10 cellular contexts compared by ENCODE assay signal in genomic region chr7:121394709-121395140, GRCh38. TPM values are rescaled to one million over a fixed set of nuclear protein-coding genes. Genes with fewer than 3 reads are reported as not detected.
DNase-seq lines count a peak whose midpoint lies in the region; ATAC-seq and TF ChIP-seq lines count a peak whose summit lies in the region.
"Had no signal": no experiment of that assay in that cellular context is flagged by ENCODE, and none has a peak within 500 bp of the region (broad histone marks: within the 10 kb centered on the region; RNA-seq: fewer than 3 reads in every experiment).

No MANE protein-coding gene starts in this region.

- H3K27me3 ChIP-seq in endodermal cell (ENCODE audit: control insufficient read depth, insufficient read depth, low read length, poor library complexity, severe bottlenecking): no peaks in the 10 kb centered on the region

- 94 to 95% methylated on average over 3 to 6 of the region's 7 CpGs for WGBS in endodermal cell (ENCODE audit: insufficient coverage in 1 of 2, insufficient read length in 1 of 2), 2 experiments

- peaks cover 2% of the 10 kb centered on the region for H3K4me1 ChIP-seq in endodermal cell (ENCODE audit: control insufficient read depth, insufficient read depth, low read length)

- peak overlapping the region; percentile 49 for H3K4me3 Mint-ChIP-seq in T-helper 2 cell treated with Interferon-gamma antibody and Interleukin-4, amounts not matched to agents 5 μg/mL and 100 μg/mL, for 36 hours
- H3K4me3 Mint-ChIP-seq in endodermal cell: peak overlapping the region; percentile 81
- H3K4me3 Mint-ChIP-seq in stimulated activated naive B cell treated with anti-CD40 and anti-IgM and Interleukin-4, amounts not matched to agents 10 μg/mL and 1 μg/mL and 100 μg/mL, for 72 hours: peak overlapping the region; percentile 75 to 76

- peaks cover 6% of the 10 kb centered on the region for H3K9me3 ChIP-seq in endodermal cell (ENCODE audit: control insufficient read depth, low read length)

- H3K27me3 Mint-ChIP-seq in T-helper 2 cell treated with Interferon-gamma antibody and Interleukin-4, amounts not matched to agents 5 μg/mL and 100 μg/mL, for 36 hours (ENCODE audit: low read depth): no peaks in the 10 kb centered on the region
- H3K27me3 Mint-ChIP-seq in endodermal cell (ENCODE audit: insufficient read depth): no peaks in the 10 kb centered on the region
- no peaks in the 10 kb centered on the region for H3K27me3 Mint-ChIP-seq in stimulated activated naive B cell treated with anti-CD40 and anti-IgM and Interleukin-4, amounts not matched to agents 10 μg/mL and 1 μg/mL and 100 μg/mL, for 72 hours

- H3K4me3 ChIP-seq in endodermal cell (ENCODE audit: low read length): peak overlapping the region; percentile 84

- H3K27ac ChIP-seq in endodermal cell (ENCODE audit: low read depth, low read length): no peak overlapping the region

- peaks cover 15% of the 10 kb centered on the region for H3K36me3 Mint-ChIP-seq in T-helper 2 cell treated with Interferon-gamma antibody and Interleukin-4, amounts not matched to agents 5 μg/mL and 100 μg/mL, for 36 hours (ENCODE audit: low read depth)
- H3K36me3 Mint-ChIP-seq in endodermal cell (ENCODE audit: low read depth): peaks cover 23% of the 10 kb centered on the region
- peaks cover 18 to 29% of the 10 kb centered on the region in 2 donors for H3K36me3 Mint-ChIP-seq in stimulated activated naive B cell treated with anti-CD40 and anti-IgM and Interleukin-4, amounts not matched to agents 10 μg/mL and 1 μg/mL and 100 μg/mL, for 72 hours

- no peak for TF ChIP-seq CTCF in endodermal cell (conservative IDR thresholded peaks at IDR 0.05)

- H3K27ac Mint-ChIP-seq in T-helper 2 cell treated with Interferon-gamma antibody and Interleukin-4, amounts not matched to agents 5 μg/mL and 100 μg/mL, for 36 hours: no peak overlapping the region
- H3K27ac Mint-ChIP-seq in endodermal cell: no peak overlapping the region
- H3K27ac Mint-ChIP-seq in stimulated activated naive B cell treated with anti-CD40 and anti-IgM and Interleukin-4, amounts not matched to agents 10 μg/mL and 1 μg/mL and 100 μg/mL, for 72 hours: peak overlapping the region; percentile 47

- peaks cover 15% of the 10 kb centered on the region for H3K36me3 ChIP-seq in endodermal cell (ENCODE audit: control insufficient read depth, insufficient read depth, low read length)

- H3K9me3 Mint-ChIP-seq in T-helper 2 cell treated with Interferon-gamma antibody and Interleukin-4, amounts not matched to agents 5 μg/mL and 100 μg/mL, for 36 hours: peaks cover 3% of the 10 kb centered on the region
- peaks cover 6% of the 10 kb centered on the region for H3K9me3 Mint-ChIP-seq in endodermal cell
- peaks cover 0 to 6% of the 10 kb centered on the region in 2 donors for H3K9me3 Mint-ChIP-seq in stimulated activated naive B cell treated with anti-CD40 and anti-IgM and Interleukin-4, amounts not matched to agents 10 μg/mL and 1 μg/mL and 100 μg/mL, for 72 hours

- peak; percentile 19 for DNase-seq in T-helper 2 cell treated with Interferon-gamma antibody and Interleukin-4, amounts not matched to agents 5 μg/mL and 100 μg/mL, for 36 hours (ENCODE audit: low spot score)
- DNase-seq in T-helper 2 cell: no peak
- DNase-seq in LHCN-M2 (ENCODE audit: low read depth): peak; percentile 49
- DNase-seq in endodermal cell: no peak
- no peak for DNase-seq in stimulated activated naive B cell treated with anti-CD40 and anti-IgM and Interleukin-4, amounts not matched to agents 10 μg/mL and 1 μg/mL and 100 μg/mL, for 72 hours
- no peak for DNase-seq in activated CD4-positive, CD25-positive, alpha-beta regulatory T cell (lab: John Stamatoyannopoulos, UW)
- no peak for DNase-seq in COLO668 (lab: John Stamatoyannopoulos, UW; ENCODE audit: unreplicated experiment)
- DNase-seq in NCI-H446 (lab: John Stamatoyannopoulos, UW): no peak
- DNase-seq: activated CD4-positive, alpha-beta T cell treated with anti-CD3 and anti-CD28 coated beads for 48 hours; stimulated activated CD4-positive, alpha-beta T cell treated with anti-CD3 and anti-CD28 coated beads, Interleukin-1b, Interleukin-23, amount 100 ng/mL, for 48 hours had no signal

- no peak overlapping the region for H3K9ac ChIP-seq in endodermal cell (ENCODE audit: extremely low read depth, low read length, poor library complexity, severe bottlenecking)

- H3K4me1 Mint-ChIP-seq in T-helper 2 cell treated with Interferon-gamma antibody and Interleukin-4, amounts not matched to agents 5 μg/mL and 100 μg/mL, for 36 hours (ENCODE audit: low read depth): peaks cover 41% of the 10 kb centered on the region
- peaks cover 26% of the 10 kb centered on the region for H3K4me1 Mint-ChIP-seq in endodermal cell
- peaks cover 21 to 40% of the 10 kb centered on the region in 2 donors for H3K4me1 Mint-ChIP-seq in stimulated activated naive B cell treated with anti-CD40 and anti-IgM and Interleukin-4, amounts not matched to agents 10 μg/mL and 1 μg/mL and 100 μg/mL, for 72 hours

- ATAC-seq in stimulated activated naive B cell treated with anti-CD40 and anti-IgM and Interleukin-4, amounts not matched to agents 10 μg/mL and 1 μg/mL and 100 μg/mL, for 72 hours (replicated peaks): no peak

RNA-seq across cellular contexts. Expression of gene FAM3C, which starts 1.4 kb away (rescaled TPM):
- 223 and 225 TPM in 2 replicates for total RNA-seq in LHCN-M2 (2014; rRNA removed)
- polyA plus RNA-seq in LHCN-M2 (2012): 93.2 TPM
- 10 to 100 TPM; 61.3 to 61.5 TPM for total RNA-seq in endodermal cell
- 54.5 TPM for polyA plus RNA-seq in endodermal cell (2013, experiment 1 of 2)
- polyA plus RNA-seq in endodermal cell (2013, experiment 2 of 2): 53.0 TPM

Comparison
In these comparisons a context has a peak if more than half of its experiments do, and no peak if none do; other contexts are left out.
1. DNase-seq: peak in T-helper 2 cell treated with Interferon-gamma antibody and Interleukin-4, amounts not matched to agents 5 μg/mL and 100 μg/mL, for 36 hours (single experiment) and LHCN-M2 (single experiment); none in T-helper 2 cell (0 of 5), endodermal cell (single experiment), stimulated activated naive B cell treated with anti-CD40 and anti-IgM and Interleukin-4, amounts not matched to agents 10 μg/mL and 1 μg/mL and 100 μg/mL, for 72 hours (single experiment), activated CD4-positive, CD25-positive, alpha-beta regulatory T cell (0 of 4), COLO668 (single experiment) and NCI-H446 (0 of 2).
2. Peak in every context shown above with its lines, with median percentiles within 50 percentile points of each other: H3K4me3 Mint-ChIP-seq.